Comparison of ENCODE assay signal across 1 cellular context in the genomic region with DNA sequence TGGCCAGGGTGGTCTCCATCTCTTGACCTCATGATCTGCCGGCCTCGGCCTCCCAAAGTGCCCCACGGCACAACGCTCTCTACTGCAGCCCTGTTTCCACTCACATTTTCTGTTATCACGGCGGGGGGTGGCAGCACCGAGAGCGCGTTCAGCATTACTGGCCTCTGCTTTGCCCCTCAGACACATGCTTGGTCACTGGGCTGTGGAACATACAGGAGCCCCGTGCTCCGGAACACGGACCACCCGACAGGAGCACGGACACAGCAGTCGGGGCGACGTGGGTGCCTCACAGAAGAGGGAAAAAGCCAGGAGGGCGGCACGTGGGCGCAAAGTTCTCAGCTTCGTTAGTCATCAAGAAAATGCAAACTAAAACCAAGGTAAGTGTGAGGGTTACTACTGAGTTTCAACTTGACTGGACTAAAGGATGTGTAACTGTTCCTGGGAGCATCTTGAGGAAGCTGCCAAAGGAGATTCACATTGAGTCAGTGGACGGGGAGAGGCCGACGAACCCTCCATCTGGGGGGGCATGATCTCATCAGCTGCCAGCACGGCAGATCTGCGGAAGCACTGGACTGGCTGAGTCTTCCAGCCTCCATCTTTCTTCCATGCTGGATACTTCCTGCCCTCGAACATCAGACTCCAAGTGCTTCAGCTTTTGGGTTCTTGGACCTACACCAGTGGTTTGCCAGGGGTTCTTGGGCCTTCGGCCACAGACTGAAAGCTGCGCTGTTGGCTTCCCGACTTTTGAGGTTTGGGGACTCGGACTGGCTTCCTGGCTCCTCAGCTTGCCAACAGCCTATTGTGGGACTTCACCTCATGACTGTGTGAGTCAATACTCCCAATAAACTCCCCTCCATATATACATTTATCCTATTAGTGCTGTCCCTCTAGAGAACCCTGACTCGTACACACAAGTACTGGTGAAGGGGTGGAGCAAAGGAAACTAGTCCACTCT.
TF ChIP-seq lines count a peak whose summit lies in the region.

No MANE protein-coding gene starts in this region.

TF ChIP-seq in GM12878, 131 proteins besides CTCF, POLR2A, EP300 and RAD21 (continued from another document and continues in another):
- TF ChIP-seq, protein P1, sequence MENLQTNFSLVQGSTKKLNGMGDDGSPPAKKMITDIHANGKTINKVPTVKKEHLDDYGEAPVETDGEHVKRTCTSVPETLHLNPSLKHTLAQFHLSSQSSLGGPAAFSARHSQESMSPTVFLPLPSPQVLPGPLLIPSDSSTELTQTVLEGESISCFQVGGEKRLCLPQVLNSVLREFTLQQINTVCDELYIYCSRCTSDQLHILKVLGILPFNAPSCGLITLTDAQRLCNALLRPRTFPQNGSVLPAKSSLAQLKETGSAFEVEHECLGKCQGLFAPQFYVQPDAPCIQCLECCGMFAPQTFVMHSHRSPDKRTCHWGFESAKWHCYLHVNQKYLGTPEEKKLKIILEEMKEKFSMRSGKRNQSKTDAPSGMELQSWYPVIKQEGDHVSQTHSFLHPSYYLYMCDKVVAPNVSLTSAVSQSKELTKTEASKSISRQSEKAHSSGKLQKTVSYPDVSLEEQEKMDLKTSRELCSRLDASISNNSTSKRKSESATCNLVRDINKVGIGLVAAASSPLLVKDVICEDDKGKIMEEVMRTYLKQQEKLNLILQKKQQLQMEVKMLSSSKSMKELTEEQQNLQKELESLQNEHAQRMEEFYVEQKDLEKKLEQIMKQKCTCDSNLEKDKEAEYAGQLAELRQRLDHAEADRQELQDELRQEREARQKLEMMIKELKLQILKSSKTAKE (IDR thresholded peaks at IDR 0.05; ENCODE audit: low read depth, poor library complexity, severe bottlenecking) = peak; percentile 68
- TF ChIP-seq USF1 (IDR thresholded peaks at IDR 0.05; ENCODE audit: borderline replicate concordance, extremely low read length, insufficient read depth, low read depth, low read length) = peak; percentile 68
- peak; percentile 69; the same call in 1 of the 2 replicates for TF ChIP-seq MXI1 (IDR thresholded peaks at IDR 0.05; ENCODE audit: low read depth, low read length)
- TF ChIP-seq SRF (IDR thresholded peaks at IDR 0.05; ENCODE audit: low read depth in 2 of 2, low read length in 2 of 2) = 0 out of 4 replicates have a peak, but pooled peaks of 1 of the 2 experiments have one; percentile 31
- TF ChIP-seq BACH1 (IDR thresholded peaks at IDR 0.05; ENCODE audit: borderline replicate concordance) = peak; percentile 74; the same call in 1 of the 2 replicates
- TF ChIP-seq NFIC (IDR thresholded peaks at IDR 0.05; ENCODE audit: low read depth, low read length) = peak; percentile 87
- TF ChIP-seq RAD51 (IDR thresholded peaks at IDR 0.05) = peak; percentile 62
- TF ChIP-seq EZH2 (IDR thresholded peaks at IDR 0.05; ENCODE audit: borderline replicate concordance, control insufficient read depth, low read depth, low read length) = no peak
- TF ChIP-seq RUNX3 (IDR thresholded peaks at IDR 0.05; ENCODE audit: low read length) = peak; percentile 86
- 0 out of 2 replicates have a peak, but pooled peaks have one; percentile 12 for TF ChIP-seq SMARCA5 (IDR thresholded peaks at IDR 0.05)
- TF ChIP-seq, protein P2, sequence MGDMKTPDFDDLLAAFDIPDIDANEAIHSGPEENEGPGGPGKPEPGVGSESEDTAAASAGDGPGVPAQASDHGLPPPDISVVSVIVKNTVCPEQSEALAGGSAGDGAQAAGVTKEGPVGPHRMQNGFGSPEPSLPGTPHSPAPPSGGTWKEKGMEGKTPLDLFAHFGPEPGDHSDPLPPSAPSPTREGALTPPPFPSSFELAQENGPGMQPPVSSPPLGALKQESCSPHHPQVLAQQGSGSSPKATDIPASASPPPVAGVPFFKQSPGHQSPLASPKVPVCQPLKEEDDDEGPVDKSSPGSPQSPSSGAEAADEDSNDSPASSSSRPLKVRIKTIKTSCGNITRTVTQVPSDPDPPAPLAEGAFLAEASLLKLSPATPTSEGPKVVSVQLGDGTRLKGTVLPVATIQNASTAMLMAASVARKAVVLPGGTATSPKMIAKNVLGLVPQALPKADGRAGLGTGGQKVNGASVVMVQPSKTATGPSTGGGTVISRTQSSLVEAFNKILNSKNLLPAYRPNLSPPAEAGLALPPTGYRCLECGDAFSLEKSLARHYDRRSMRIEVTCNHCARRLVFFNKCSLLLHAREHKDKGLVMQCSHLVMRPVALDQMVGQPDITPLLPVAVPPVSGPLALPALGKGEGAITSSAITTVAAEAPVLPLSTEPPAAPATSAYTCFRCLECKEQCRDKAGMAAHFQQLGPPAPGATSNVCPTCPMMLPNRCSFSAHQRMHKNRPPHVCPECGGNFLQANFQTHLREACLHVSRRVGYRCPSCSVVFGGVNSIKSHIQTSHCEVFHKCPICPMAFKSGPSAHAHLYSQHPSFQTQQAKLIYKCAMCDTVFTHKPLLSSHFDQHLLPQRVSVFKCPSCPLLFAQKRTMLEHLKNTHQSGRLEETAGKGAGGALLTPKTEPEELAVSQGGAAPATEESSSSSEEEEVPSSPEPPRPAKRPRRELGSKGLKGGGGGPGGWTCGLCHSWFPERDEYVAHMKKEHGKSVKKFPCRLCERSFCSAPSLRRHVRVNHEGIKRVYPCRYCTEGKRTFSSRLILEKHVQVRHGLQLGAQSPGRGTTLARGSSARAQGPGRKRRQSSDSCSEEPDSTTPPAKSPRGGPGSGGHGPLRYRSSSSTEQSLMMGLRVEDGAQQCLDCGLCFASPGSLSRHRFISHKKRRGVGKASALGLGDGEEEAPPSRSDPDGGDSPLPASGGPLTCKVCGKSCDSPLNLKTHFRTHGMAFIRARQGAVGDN (IDR thresholded peaks at IDR 0.05) = peak; percentile 82
- TF ChIP-seq TCF12 (IDR thresholded peaks at IDR 0.05; ENCODE audit: low read depth, low read length) = peak; percentile 30; the same call in 1 of the 2 replicates
- TF ChIP-seq, protein P3, sequence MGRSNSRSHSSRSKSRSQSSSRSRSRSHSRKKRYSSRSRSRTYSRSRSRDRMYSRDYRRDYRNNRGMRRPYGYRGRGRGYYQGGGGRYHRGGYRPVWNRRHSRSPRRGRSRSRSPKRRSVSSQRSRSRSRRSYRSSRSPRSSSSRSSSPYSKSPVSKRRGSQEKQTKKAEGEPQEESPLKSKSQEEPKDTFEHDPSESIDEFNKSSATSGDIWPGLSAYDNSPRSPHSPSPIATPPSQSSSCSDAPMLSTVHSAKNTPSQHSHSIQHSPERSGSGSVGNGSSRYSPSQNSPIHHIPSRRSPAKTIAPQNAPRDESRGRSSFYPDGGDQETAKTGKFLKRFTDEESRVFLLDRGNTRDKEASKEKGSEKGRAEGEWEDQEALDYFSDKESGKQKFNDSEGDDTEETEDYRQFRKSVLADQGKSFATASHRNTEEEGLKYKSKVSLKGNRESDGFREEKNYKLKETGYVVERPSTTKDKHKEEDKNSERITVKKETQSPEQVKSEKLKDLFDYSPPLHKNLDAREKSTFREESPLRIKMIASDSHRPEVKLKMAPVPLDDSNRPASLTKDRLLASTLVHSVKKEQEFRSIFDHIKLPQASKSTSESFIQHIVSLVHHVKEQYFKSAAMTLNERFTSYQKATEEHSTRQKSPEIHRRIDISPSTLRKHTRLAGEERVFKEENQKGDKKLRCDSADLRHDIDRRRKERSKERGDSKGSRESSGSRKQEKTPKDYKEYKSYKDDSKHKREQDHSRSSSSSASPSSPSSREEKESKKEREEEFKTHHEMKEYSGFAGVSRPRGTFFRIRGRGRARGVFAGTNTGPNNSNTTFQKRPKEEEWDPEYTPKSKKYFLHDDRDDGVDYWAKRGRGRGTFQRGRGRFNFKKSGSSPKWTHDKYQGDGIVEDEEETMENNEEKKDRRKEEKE (IDR thresholded peaks at IDR 0.05) = no peak
- TF ChIP-seq, protein P4, sequence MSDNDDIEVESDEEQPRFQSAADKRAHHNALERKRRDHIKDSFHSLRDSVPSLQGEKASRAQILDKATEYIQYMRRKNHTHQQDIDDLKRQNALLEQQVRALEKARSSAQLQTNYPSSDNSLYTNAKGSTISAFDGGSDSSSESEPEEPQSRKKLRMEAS (IDR thresholded peaks at IDR 0.05; ENCODE audit: low read depth, low read length) = peak; percentile 88
- peak; percentile 44 for TF ChIP-seq CREB1 (IDR thresholded peaks at IDR 0.05; ENCODE audit: low read depth)
- TF ChIP-seq ATF2 (IDR thresholded peaks at IDR 0.05; ENCODE audit: low read length) = peak; percentile 76
- no peak for TF ChIP-seq ZNF217 (IDR thresholded peaks at IDR 0.05)
- TF ChIP-seq ZBED1 (IDR thresholded peaks at IDR 0.05; ENCODE audit: borderline replicate concordance) = peak; percentile 81; the same call in 1 of the 2 replicates
- TF ChIP-seq IRF4 (IDR thresholded peaks at IDR 0.05; ENCODE audit: low read depth, low read length) = peak; percentile 93
- peak; percentile 98 for TF ChIP-seq IKZF1 (conservative IDR thresholded peaks at IDR 0.05)
- peak; percentile 49 for TF ChIP-seq NR2F1 (conservative IDR thresholded peaks at IDR 0.05)
- peak; percentile 67; the same call in 1 of the 2 replicates for TF ChIP-seq PAX5 (IDR thresholded peaks at IDR 0.05; ENCODE audit: borderline replicate concordance, low read depth, low read length)
- peak in 1 of 2 experiments; percentile 95; a peak in 2 of 4 replicates for TF ChIP-seq ETV6 (conservative IDR thresholded peaks at IDR 0.05 in 1 of 2, IDR thresholded peaks at IDR 0.05 in 1 of 2; ENCODE audit: borderline replicate concordance in 1 of 2, low read depth in 1 of 2)
- TF ChIP-seq FOXK2 (IDR thresholded peaks at IDR 0.05) = no peak
- peak; percentile 77 for TF ChIP-seq YY1 (IDR thresholded peaks at IDR 0.05; ENCODE audit: low read depth, low read length)
- peak; percentile 62; the same call in 1 of the 2 replicates for TF ChIP-seq MTA2 (IDR thresholded peaks at IDR 0.05; ENCODE audit: low read depth)
- TF ChIP-seq, protein P5, sequence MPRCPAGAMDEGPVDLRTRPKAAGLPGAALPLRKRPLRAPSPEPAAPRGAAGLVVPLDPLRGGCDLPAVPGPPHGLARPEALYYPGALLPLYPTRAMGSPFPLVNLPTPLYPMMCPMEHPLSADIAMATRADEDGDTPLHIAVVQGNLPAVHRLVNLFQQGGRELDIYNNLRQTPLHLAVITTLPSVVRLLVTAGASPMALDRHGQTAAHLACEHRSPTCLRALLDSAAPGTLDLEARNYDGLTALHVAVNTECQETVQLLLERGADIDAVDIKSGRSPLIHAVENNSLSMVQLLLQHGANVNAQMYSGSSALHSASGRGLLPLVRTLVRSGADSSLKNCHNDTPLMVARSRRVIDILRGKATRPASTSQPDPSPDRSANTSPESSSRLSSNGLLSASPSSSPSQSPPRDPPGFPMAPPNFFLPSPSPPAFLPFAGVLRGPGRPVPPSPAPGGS (IDR thresholded peaks at IDR 0.05; ENCODE audit: borderline replicate concordance, insufficient read depth, low read depth, low read length, poor library complexity, severe bottlenecking) = peak; percentile 61
- TF ChIP-seq MLLT1 (IDR thresholded peaks at IDR 0.05) = 0 out of 2 replicates have a peak, but pooled peaks have one; percentile 30
- no peak for TF ChIP-seq WRNIP1 (IDR thresholded peaks at IDR 0.05; ENCODE audit: borderline replicate concordance, low read depth, low read length)
- TF ChIP-seq ZNF207 (IDR thresholded peaks at IDR 0.05; ENCODE audit: borderline replicate concordance) = no peak; the same call in 1 of the 2 replicates
- peak; percentile 68; the same call in 1 of the 2 replicates for TF ChIP-seq FOXM1 (IDR thresholded peaks at IDR 0.05; ENCODE audit: low read depth, low read length)
- TF ChIP-seq TBL1XR1 (IDR thresholded peaks at IDR 0.05; ENCODE audit: low read depth, low read length) = peak; percentile 57; the same call in 1 of the 2 replicates
- peak; percentile 77; the same call in 1 of the 2 replicates for TF ChIP-seq MEF2A (IDR thresholded peaks at IDR 0.05; ENCODE audit: insufficient read depth, low read depth, low read length)
- no peak for TF ChIP-seq ZSCAN29 (IDR thresholded peaks at IDR 0.05)
- TF ChIP-seq DPF2 (IDR thresholded peaks at IDR 0.05) = peak; percentile 89; the same call in 1 of the 2 replicates
- TF ChIP-seq E2F4 (IDR thresholded peaks at IDR 0.05; ENCODE audit: low read depth, low read length) = no peak
- peak; percentile 95 to 96 for TF ChIP-seq BHLHE40 (IDR thresholded peaks at IDR 0.05; ENCODE audit: borderline replicate concordance in 1 of 2, low read depth in 2 of 2, low read length in 1 of 2)
- 0 out of 2 replicates have a peak, but pooled peaks have one; percentile 3 for TF ChIP-seq SMC3 (IDR thresholded peaks at IDR 0.05; ENCODE audit: borderline replicate concordance, low read length)
- TF ChIP-seq EED (IDR thresholded peaks at IDR 0.05; ENCODE audit: low read depth) = peak; percentile 100
- TF ChIP-seq NBN (IDR thresholded peaks at IDR 0.05) = 0 out of 2 replicates have a peak, but pooled peaks have one; percentile 51
